ENCODE assay signal across 9 cellular contexts in the genomic region with DNA sequence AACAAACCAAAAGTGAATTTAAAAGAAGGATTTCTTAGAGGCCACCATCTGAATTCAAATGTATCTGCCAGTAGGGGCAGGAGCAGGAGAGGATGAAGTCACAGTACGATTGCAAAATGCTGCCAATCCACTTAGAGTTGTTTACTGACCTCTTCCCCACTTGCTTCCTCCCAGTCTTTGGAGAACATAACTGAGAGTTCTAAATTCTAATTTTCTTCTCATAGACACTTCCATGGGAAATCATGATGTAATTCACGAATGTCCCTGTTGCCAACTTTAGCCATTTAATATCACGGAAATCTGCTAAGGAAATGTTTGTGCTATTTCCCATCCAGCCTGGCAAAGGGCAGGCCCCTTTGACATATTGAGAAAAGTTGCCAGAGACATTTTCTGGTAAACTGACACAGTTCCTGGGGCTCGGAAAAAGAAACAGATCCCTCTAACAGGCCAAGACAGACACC. TPM values are rescaled to one million over a fixed set of nuclear protein-coding genes. Genes with fewer than 3 reads are reported as not detected.
A peak's percentile ranks its signal among the peaks of the same experiment; 100 is the strongest.
DNase-seq lines count a peak whose midpoint lies in the region; ATAC-seq, FAIRE-seq and TF ChIP-seq lines count a peak whose summit lies in the region.
"Had no signal": no experiment of that assay in that cellular context is flagged by ENCODE, and none has a peak within 500 bp of the region (broad histone marks: within the 10 kb centered on the region; RNA-seq: fewer than 3 reads in every experiment).

No MANE protein-coding gene starts in this region.

- no peaks in the 10 kb centered on the region for H3K79me2 ChIP-seq in K562 (ENCODE audit: control insufficient read depth, insufficient read depth, low read length)

- CTCF ChIA-PET in K562 (lab: Yijun Ruan, JAX; ENCODE audit: low intra/inter-chr PET ratio), result no interaction called here

- H3K36me3 Mint-ChIP-seq in activated naive CD8-positive, alpha-beta T cell treated with anti-CD3 and anti-CD28 coated beads, Interleukin-2, amount 50 U/mL, for 24 hours (ENCODE audit: low read depth), result no peaks in the 10 kb centered on the region
- H3K36me3 Mint-ChIP-seq in activated T-helper 1 cell treated with anti-CD3 and anti-CD28 coated beads, Interleukin-12 subunit alpha, Interleukin-12 subunit beta, Interleukin-2, Interleukin-4 antibody, amounts not matched to agents 30 ng/mL and 10 ng/mL and 1 ng/mL, durations not matched to agents 14 hours and 24 hours and 36 hours (ENCODE audit: low read depth), result no peaks in the 10 kb centered on the region

- H3K27me3 Mint-ChIP-seq in activated naive CD8-positive, alpha-beta T cell treated with anti-CD3 and anti-CD28 coated beads, Interleukin-2, amount 50 U/mL, for 24 hours, result no peaks in the 10 kb centered on the region
- H3K27me3 Mint-ChIP-seq in activated T-helper 1 cell treated with anti-CD3 and anti-CD28 coated beads, Interleukin-12 subunit alpha, Interleukin-12 subunit beta, Interleukin-2, Interleukin-4 antibody, amounts not matched to agents 30 ng/mL and 10 ng/mL and 1 ng/mL, durations not matched to agents 14 hours and 24 hours and 36 hours (ENCODE audit: insufficient read depth), result peaks cover 4% of the 10 kb centered on the region

- no peak overlapping the region for H2AFZ ChIP-seq in K562 (ENCODE audit: low read depth, low read length)

- no peaks in the 10 kb centered on the region for H3K9me3 ChIP-seq in K562 (replicated peaks; ENCODE audit: control insufficient read depth, insufficient read depth, low read depth, low read length)
- no peaks in the 10 kb centered on the region for H3K9me3 ChIP-seq in BE2C

- H3K27me3 ChIP-seq in K562 (ENCODE audit: control insufficient read depth in 2 of 2, insufficient read depth in 2 of 2, low read length in 2 of 2), result no peaks in the 10 kb centered on the region; a peak in 1 of 5 replicates
- H3K27me3 ChIP-seq in BE2C, result no peaks in the 10 kb centered on the region

- DNase-seq in KBM-7, result peak; percentile 26
- no peak for DNase-seq in K562 (ENCODE audit: extremely low read depth in 1 of 4, low spot score in 3 of 4)
- DNase-seq in left kidney (ENCODE audit: low read depth, low spot score), result peak; percentile 20
- no peak for DNase-seq in BE2C
- DNase-seq in activated naive CD8-positive, alpha-beta T cell treated with anti-CD3 and anti-CD28 coated beads, Interleukin-2, amount 50 U/mL, for 24 hours, result no peak
- DNase-seq in activated T-helper 1 cell treated with anti-CD3 and anti-CD28 coated beads, Interleukin-12 subunit alpha, Interleukin-12 subunit beta, Interleukin-2, Interleukin-4 antibody, amounts not matched to agents 30 ng/mL and 10 ng/mL and 1 ng/mL, durations not matched to agents 14 hours and 24 hours and 36 hours (ENCODE audit: low spot score), result no peak
- DNase-seq in stimulated activated naive CD8-positive, alpha-beta T cell treated with anti-CD3 and anti-CD28 coated beads, Interleukin-15, Interleukin-2, amounts not matched to agents 100 U/mL and 50 U/mL, for 24 hours, result no peak
- DNase-seq: WERI-Rb-1 had no signal

- H3K9ac ChIP-seq in K562 (ENCODE audit: insufficient read depth in 1 of 2, low read depth in 2 of 2, low read length in 2 of 2), result no peak overlapping the region

- H3K9me1 ChIP-seq in K562 (ENCODE audit: control insufficient read depth, insufficient read depth, low read length), result no peaks in the 10 kb centered on the region

- H3K4me3 ChIP-seq in K562 (no peak overlapping the region), BE2C (ENCODE audit: low read depth, low read length) (no peak overlapping the region)

- TF ChIP-seq CTCF in K562 (IDR thresholded peaks at IDR 0.05 in 2 of 3, conservative IDR thresholded peaks at IDR 0.05 in 1 of 3; ENCODE audit: insufficient read depth in 2 of 3, low read depth in 1 of 3, low read length in 3 of 3), result peak in 1 of 3 experiments; percentile 7; a peak in 1 of 6 replicates
- no peak for TF ChIP-seq CTCF in BE2C (IDR thresholded peaks at IDR 0.05; ENCODE audit: low read depth, low read length)

- peaks cover 3% of the 10 kb centered on the region for H3K4me1 Mint-ChIP-seq in activated naive CD8-positive, alpha-beta T cell treated with anti-CD3 and anti-CD28 coated beads, Interleukin-2, amount 50 U/mL, for 24 hours
- H3K4me1 Mint-ChIP-seq in activated T-helper 1 cell treated with anti-CD3 and anti-CD28 coated beads, Interleukin-12 subunit alpha, Interleukin-12 subunit beta, Interleukin-2, Interleukin-4 antibody, amounts not matched to agents 30 ng/mL and 10 ng/mL and 1 ng/mL, durations not matched to agents 14 hours and 24 hours and 36 hours (ENCODE audit: low read depth), result no peaks in the 10 kb centered on the region

- H3K4me1 ChIP-seq in K562 (replicated peaks in 1 of 2; ENCODE audit: control insufficient read depth in 2 of 2, insufficient read depth in 2 of 2, low read length in 2 of 2) (no peaks in the 10 kb centered on the region; a peak in 1 of 5 replicates), BE2C (no peaks in the 10 kb centered on the region)

- 13% methylated on average over 4 of the region's 4 CpGs for WGBS in K562 (ENCODE audit: insufficient coverage, low coverage, missing lambda C conversion rate)

- in situ Hi-C loops in KBM-7 (cut with MboI; ENCODE audit: low pct_unique_long_range_greater_than_20kb, low sequenced_read_pairs) (no loop called here), K562 (cut with MboI) (no loop called here)

- no peak overlapping the region for H3K4me3 Mint-ChIP-seq in activated naive CD8-positive, alpha-beta T cell treated with anti-CD3 and anti-CD28 coated beads, Interleukin-2, amount 50 U/mL, for 24 hours
- H3K4me3 Mint-ChIP-seq in activated T-helper 1 cell treated with anti-CD3 and anti-CD28 coated beads, Interleukin-12 subunit alpha, Interleukin-12 subunit beta, Interleukin-2, Interleukin-4 antibody, amounts not matched to agents 30 ng/mL and 10 ng/mL and 1 ng/mL, durations not matched to agents 14 hours and 24 hours and 36 hours, result no peak overlapping the region

- no peaks in the 10 kb centered on the region for H3K9me3 Mint-ChIP-seq in activated naive CD8-positive, alpha-beta T cell treated with anti-CD3 and anti-CD28 coated beads, Interleukin-2, amount 50 U/mL, for 24 hours
- no peaks in the 10 kb centered on the region for H3K9me3 Mint-ChIP-seq in activated T-helper 1 cell treated with anti-CD3 and anti-CD28 coated beads, Interleukin-12 subunit alpha, Interleukin-12 subunit beta, Interleukin-2, Interleukin-4 antibody, amounts not matched to agents 30 ng/mL and 10 ng/mL and 1 ng/mL, durations not matched to agents 14 hours and 24 hours and 36 hours

- no peak for FAIRE-seq in K562 (lab: Jason Lieb, UNC)

- no TSS peak for BruUV-seq in K562 (replicated peaks; lab: Mats Ljungman, UMichigan)

- POLR2A ChIA-PET in K562 (lab: Yijun Ruan, JAX), result no interaction called here

- H3K4me2 ChIP-seq in K562 (ENCODE audit: insufficient read depth, low read length), result no peak overlapping the region

- H3K27ac ChIP-seq in K562 (ENCODE audit: extremely low read depth, low read depth, low read length) (no peak overlapping the region), temporal lobe (ENCODE audit: low read depth, low read length) (peak overlapping the region; percentile 63)
- H3K27ac ChIP-seq: WERI-Rb-1 had no signal

- no peak for TF ChIP-seq POLR2A in K562 (conservative IDR thresholded peaks at IDR 0.05)

- H4K20me1 ChIP-seq in K562 (replicated peaks; ENCODE audit: control insufficient read depth, insufficient read depth, low read length), result no peaks in the 10 kb centered on the region

- H3K36me3 ChIP-seq in K562 (ENCODE audit: control insufficient read depth, insufficient read depth, low read length) (no peaks in the 10 kb centered on the region), BE2C (no peaks in the 10 kb centered on the region)
- H3K36me3 ChIP-seq: WERI-Rb-1 had no signal

- intact Hi-C loops in K562 (cut with micrococcal nuclease), result no loop called here
- intact Hi-C loops in activated T-helper 1 cell treated with anti-CD3 and anti-CD28 coated beads, Interleukin-12 subunit alpha, Interleukin-12 subunit beta, Interleukin-2, Interleukin-4 antibody, amounts not matched to agents 30 ng/mL and 10 ng/mL and 1 ng/mL, durations not matched to agents 14 hours and 24 hours and 36 hours (cut with micrococcal nuclease), result no loop called here

- H3K27ac Mint-ChIP-seq in activated naive CD8-positive, alpha-beta T cell treated with anti-CD3 and anti-CD28 coated beads, Interleukin-2, amount 50 U/mL, for 24 hours, result no peak overlapping the region
- H3K27ac Mint-ChIP-seq in activated T-helper 1 cell treated with anti-CD3 and anti-CD28 coated beads, Interleukin-12 subunit alpha, Interleukin-12 subunit beta, Interleukin-2, Interleukin-4 antibody, amounts not matched to agents 30 ng/mL and 10 ng/mL and 1 ng/mL, durations not matched to agents 14 hours and 24 hours and 36 hours, result no peak overlapping the region

- no peak for ATAC-seq in K562
- no peak for ATAC-seq in activated naive CD8-positive, alpha-beta T cell treated with anti-CD3 and anti-CD28 coated beads, Interleukin-2, amount 50 U/mL, for 24 hours
- ATAC-seq in stimulated activated naive CD8-positive, alpha-beta T cell treated with anti-CD3 and anti-CD28 coated beads, Interleukin-15, Interleukin-2, amounts not matched to agents 100 U/mL and 50 U/mL, for 24 hours, result no peak

- TF ChIP-seq EP300 in K562 (IDR thresholded peaks at IDR 0.05; ENCODE audit: low read length), result no peak

- no peak for TF ChIP-seq RAD21 in K562 (CRISPR knock-in tag; conservative IDR thresholded peaks at IDR 0.05 in 1 of 2, IDR thresholded peaks at IDR 0.05 in 1 of 2)

RNA-seq across cellular contexts. Expression of gene NOCT, which starts 33.6 kb away (rescaled TPM):
- total RNA-seq in K562 (2011; cell fraction: chromatin; rRNA removed; ENCODE audit: low replicate concordance), result 19.8 and 26.9 TPM in 2 replicates
- total RNA-seq in K562 (2011; cell fraction: nucleolus; rRNA removed), result 23.4 and 23.7 TPM in 2 replicates
- total RNA-seq in K562 (2011; cell fraction: nucleoplasm; rRNA removed), result 13.3 and 19.2 TPM in 2 replicates
- 12.9 and 20.5 TPM in 2 replicates for total RNA-seq in K562 (2014; rRNA removed)
- 16.8 and 18.5 TPM in 2 replicates for total RNA-seq in K562 (2014; rRNA removed; fragmentation: Illumina TruSeq; extraction: Trizol)
- 12.0 and 13.2 TPM in 2 replicates for total RNA-seq in K562 (2015; rRNA removed; fragmentation: Illumina TruSeq; extraction: Trizol)
- 20.2 and 24.1 TPM in 2 replicates for total RNA-seq in K562 (2021)
- polyA plus RNA-seq in K562 (2011; rRNA removed), result 3.8 and 6.8 TPM in 2 replicates
- polyA plus RNA-seq in K562 (2011; cell fraction: cytosol; rRNA removed), result 4.2 and 6.7 TPM in 2 replicates
- 5.9 and 7.8 TPM in 2 replicates for polyA plus RNA-seq in K562 (2011; cell fraction: nucleus; rRNA removed)
- 7.7 and 8.4 TPM in 2 replicates for polyA plus RNA-seq in K562 (2012)
- 9.8 and 11.1 TPM in 2 replicates for polyA plus RNA-seq in K562 (2014; fragmentation: Illumina TruSeq; extraction: Trizol)
- 1 to 10 TPM; 1.3 to 2.8 TPM for polyA plus RNA-seq in K562 (2014; fragmentation: Nextera tagmentation; extraction: Ambion mirVana)
- 4.0 and 5.1 TPM in 2 replicates for polyA plus RNA-seq in K562 (2014; rRNA removed)
- polyA minus RNA-seq in K562 (2011; rRNA and poly(A)+ RNA removed), result 14.4 and 18.4 TPM in 2 replicates
- 18.7 and 20.3 TPM in 2 replicates for polyA minus RNA-seq in K562 (2011; cell fraction: cytosol; rRNA and poly(A)+ RNA removed)
- polyA minus RNA-seq in K562 (2011; cell fraction: nucleus; rRNA and poly(A)+ RNA removed), result 6.2 and 7.7 TPM in 2 replicates
- 10.8 TPM for total RNA-seq in temporal lobe
- 15.5 TPM for polyA plus RNA-seq in BE2C (2012; ENCODE audit: insufficient read depth, insufficient read length, low read depth)
- 24.1 and 26.9 TPM in 2 replicates for total RNA-seq in activated T-helper 1 cell treated with anti-CD3 and anti-CD28 coated beads, Interleukin-12 subunit alpha, Interleukin-12 subunit beta, Interleukin-2, Interleukin-4 antibody, amounts not matched to agents 30 ng/mL and 10 ng/mL and 1 ng/mL, durations not matched to agents 14 hours and 24 hours and 36 hours

Comparison
In these comparisons a context has a peak if more than half of its experiments do, and no peak if none do; other contexts are left out.
1. DNase-seq: peak in KBM-7 (single experiment) and left kidney (single experiment); none in K562 (0 of 4), BE2C (single experiment), activated naive CD8-positive, alpha-beta T cell treated with anti-CD3 and anti-CD28 coated beads, Interleukin-2, amount 50 U/mL, for 24 hours (single experiment), activated T-helper 1 cell treated with anti-CD3 and anti-CD28 coated beads, Interleukin-12 subunit alpha, Interleukin-12 subunit beta, Interleukin-2, Interleukin-4 antibody, amounts not matched to agents 30 ng/mL and 10 ng/mL and 1 ng/mL, durations not matched to agents 14 hours and 24 hours and 36 hours (single experiment) and stimulated activated naive CD8-positive, alpha-beta T cell treated with anti-CD3 and anti-CD28 coated beads, Interleukin-15, Interleukin-2, amounts not matched to agents 100 U/mL and 50 U/mL, for 24 hours (single experiment).